ENCODE assay signal across 20 cellular contexts in the genomic region with DNA sequence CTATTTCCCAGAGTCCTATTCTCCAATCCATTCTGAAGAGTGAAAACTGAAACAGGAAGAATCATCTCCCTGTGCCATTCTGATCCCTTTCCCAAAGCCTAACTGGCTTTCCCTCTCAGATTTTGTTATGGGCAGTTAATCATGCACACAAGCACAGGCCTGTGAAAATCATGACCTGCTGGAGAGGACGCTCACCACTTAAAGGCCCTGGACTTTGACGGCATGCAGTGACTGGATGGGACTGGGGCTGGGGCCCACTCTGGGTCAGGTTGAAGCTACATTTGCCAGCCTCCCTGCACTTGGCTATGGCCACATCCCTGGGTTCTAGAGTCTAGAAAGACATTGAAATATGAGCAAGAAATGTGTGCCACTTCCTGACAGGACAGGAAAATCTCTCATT.
"Had no signal": no experiment of that assay in that cellular context is flagged by ENCODE, and none has a peak within 500 bp of the region (broad histone marks: within the 10 kb centered on the region; RNA-seq: fewer than 3 reads in every experiment).

No MANE protein-coding gene starts in this region.

- H3K27me3 ChIP-seq: SJCRH30 had no signal

- H3K9me3 ChIP-seq: SJCRH30 had no signal

- DNase-seq: Karpas-422, KG1, MV-4-11, NCI-H1048, NCI-H1105, NCI-H1417, NCI-H1436 treated with DMSO at 0.1 percent for 48 hours, NCI-H1694, NCI-H187 treated with DMSO at 0.1 percent for 48 hours, NCI-H2029 treated with DMSO at 0.1 percent for 48 hours, NCI-H2171 treated with DMSO at 0.1 percent for 48 hours, NCI-H345, NCI-H446 treated with DMSO at 0.1 percent for 48 hours, NCI-H510A treated with DMSO at 0.1 percent for 48 hours, NCI-H526, SHP77 treated with DMSO at 0.1 percent for 48 hours, SJCRH30 had no signal

- H3K4me1 ChIP-seq: SJCRH30 had no signal

- H3K36me3 ChIP-seq: SJCRH30 had no signal

- ATAC-seq: SK-N-SH treated with all-trans-retinoic acid at 6 μM for 48 hours had no signal

- H3K27ac ChIP-seq: HL-60, RWPE1, SJCRH30 had no signal

- H3K4me3 ChIP-seq: SJCRH30 had no signal
